ENCODE assay signal across 12 cellular contexts in genomic region chr16:68356919-68357286, GRCh38. TPM values are rescaled to one million over a fixed set of nuclear protein-coding genes. Genes with fewer than 3 reads are reported as not detected.
DNase-seq lines count a peak whose midpoint lies in the region; ATAC-seq and TF ChIP-seq lines count a peak whose summit lies in the region.
"Had no signal": no experiment of that assay in that cellular context is flagged by ENCODE, and none has a peak within 500 bp of the region (broad histone marks: within the 10 kb centered on the region; RNA-seq: fewer than 3 reads in every experiment).

No MANE protein-coding gene starts in this region.

- H3K27me3 Mint-ChIP-seq in activated naive CD4-positive, alpha-beta T cell treated with anti-CD3 and anti-CD28 coated beads, Interleukin-2, amount 10 ng/mL, durations not matched to agents 7 days and 5 days = peaks cover 47% of the 10 kb centered on the region
- no peaks in the 10 kb centered on the region for H3K27me3 Mint-ChIP-seq in activated CD8-positive, alpha-beta T cell treated with anti-CD3 and anti-CD28 coated beads for 36 hours
- H3K27me3 Mint-ChIP-seq in natural killer cell (ENCODE audit: low read depth in 2 of 2) = no peaks in the 10 kb centered on the region
- H3K27me3 Mint-ChIP-seq: activated CD4-positive, alpha-beta memory T cell treated with anti-CD3 and anti-CD28 coated beads for 36 hours had no signal

- H3K27me3 ChIP-seq in mesendoderm (ENCODE audit: insufficient read depth, low read length, poor library complexity) = no peaks in the 10 kb centered on the region

- peaks cover 49% of the 10 kb centered on the region for H3K4me1 Mint-ChIP-seq in activated naive CD4-positive, alpha-beta T cell treated with anti-CD3 and anti-CD28 coated beads, Interleukin-2, amount 10 ng/mL, durations not matched to agents 7 days and 5 days
- H3K4me1 Mint-ChIP-seq in activated CD8-positive, alpha-beta T cell treated with anti-CD3 and anti-CD28 coated beads for 36 hours (ENCODE audit: low read depth) = peaks cover 34% of the 10 kb centered on the region
- peaks cover 30 to 43% of the 10 kb centered on the region in 2 donors for H3K4me1 Mint-ChIP-seq in natural killer cell

- no peak overlapping the region for H2BK15ac ChIP-seq in mesendoderm (replicated peaks; ENCODE audit: low read depth)

- no peak overlapping the region for H3K9ac ChIP-seq in mesendoderm (ENCODE audit: low read length)

- H4K8ac ChIP-seq in mesendoderm (ENCODE audit: low read depth, low read length) = no peak overlapping the region

- H3K56ac ChIP-seq in mesendoderm (ENCODE audit: low read length) = no peak overlapping the region

- WGBS in mesendoderm (ENCODE audit: extremely low coverage, insufficient coverage, low lambda C conversion rate) = no CpG with 5 or more reads among the region's 5 CpGs

- H3K18ac ChIP-seq in mesendoderm (ENCODE audit: low read length) = no peak overlapping the region

- peaks cover 3% of the 10 kb centered on the region for H3K36me3 ChIP-seq in mesendoderm (ENCODE audit: control insufficient read depth, insufficient read depth, low read length)

- H3K79me1 ChIP-seq in mesendoderm (ENCODE audit: low read length) = no peaks in the 10 kb centered on the region

- peak overlapping the region; percentile 57 for H3K4me3 Mint-ChIP-seq in activated naive CD4-positive, alpha-beta T cell treated with anti-CD3 and anti-CD28 coated beads, Interleukin-2, amount 10 ng/mL, durations not matched to agents 7 days and 5 days
- H3K4me3 Mint-ChIP-seq in activated CD8-positive, alpha-beta T cell treated with anti-CD3 and anti-CD28 coated beads for 36 hours = no peak overlapping the region
- peak overlapping the region; percentile 83 for H3K4me3 Mint-ChIP-seq in natural killer cell
- H3K4me3 Mint-ChIP-seq: activated CD4-positive, alpha-beta memory T cell treated with anti-CD3 and anti-CD28 coated beads for 36 hours had no signal

- CTCF ChIA-PET in activated naive CD4-positive, alpha-beta T cell treated with anti-CD3 and anti-CD28 coated beads, Interleukin-2, amount 10 ng/mL, durations not matched to agents 7 days and 5 days (lab: Charles Lee) = interaction anchor here (1.0 to 1.8 kb wide), 7 partner anchors 12 to 155 kb away, joined by 3 to 10 read pairs (median 3); partner anchors contain the start of gene SLC7A6
- CTCF ChIA-PET in activated CD8-positive, alpha-beta T cell treated with anti-CD3 and anti-CD28 coated beads for 36 hours (lab: Charles Lee) = interaction anchor here (1.3 to 5.3 kb wide), 10 partner anchors 11 to 155 kb away, joined by 3 to 28 read pairs (median 5); partner anchors contain the start of genes PLA2G15 and SLC7A6

- H4K5ac ChIP-seq in mesendoderm (ENCODE audit: low read length) = no peak overlapping the region

- H3K27ac Mint-ChIP-seq in activated naive CD4-positive, alpha-beta T cell treated with anti-CD3 and anti-CD28 coated beads, Interleukin-2, amount 10 ng/mL, durations not matched to agents 7 days and 5 days = peak overlapping the region; percentile 69
- H3K27ac Mint-ChIP-seq in activated CD8-positive, alpha-beta T cell treated with anti-CD3 and anti-CD28 coated beads for 36 hours = peak overlapping the region; percentile 53
- peak overlapping the region in 1 of 2 donors; percentile 61 for H3K27ac Mint-ChIP-seq in natural killer cell
- H3K27ac Mint-ChIP-seq: activated CD4-positive, alpha-beta memory T cell treated with anti-CD3 and anti-CD28 coated beads for 36 hours had no signal

- intact Hi-C loops in activated CD8-positive, alpha-beta T cell treated with anti-CD3 and anti-CD28 coated beads for 36 hours (cut with micrococcal nuclease) = no loop called here
- intact Hi-C loops in natural killer cell (cut with micrococcal nuclease) = no loop called here

- H2BK120ac ChIP-seq in mesendoderm (ENCODE audit: low read depth, low read length) = no peak overlapping the region

- peak; percentile 5 for ATAC-seq in HG02938 (IDR thresholded peaks at IDR 0.05; ENCODE audit: unreplicated experiment)
- no peak for ATAC-seq in activated CD8-positive, alpha-beta T cell treated with anti-CD3 and anti-CD28 coated beads for 36 hours
- ATAC-seq in natural killer cell = no peak
- ATAC-seq in GM18907 (IDR thresholded peaks at IDR 0.05; ENCODE audit: unreplicated experiment) = no peak

- peaks cover 76% of the 10 kb centered on the region for H3K36me3 Mint-ChIP-seq in activated naive CD4-positive, alpha-beta T cell treated with anti-CD3 and anti-CD28 coated beads, Interleukin-2, amount 10 ng/mL, durations not matched to agents 7 days and 5 days
- peaks cover 54% of the 10 kb centered on the region for H3K36me3 Mint-ChIP-seq in activated CD8-positive, alpha-beta T cell treated with anti-CD3 and anti-CD28 coated beads for 36 hours (ENCODE audit: low read depth)
- no peaks in the 10 kb centered on the region for H3K36me3 Mint-ChIP-seq in natural killer cell

- H3K4me1 ChIP-seq in mesendoderm (ENCODE audit: control insufficient read depth, low read depth, low read length) = no peaks in the 10 kb centered on the region

- no peak overlapping the region for H3K27ac ChIP-seq in mesendoderm (ENCODE audit: low read depth, low read length)

- H2AK5ac ChIP-seq in mesendoderm (ENCODE audit: low read length) = no peak overlapping the region

- TF ChIP-seq CTCF in activated CD8-positive, alpha-beta T cell treated with anti-CD3 and anti-CD28 coated beads for 36 hours (IDR thresholded peaks at IDR 0.05) = no peak
- TF ChIP-seq CTCF in natural killer cell (IDR thresholded peaks at IDR 0.05) = no peak

- no peak overlapping the region for H3K4ac ChIP-seq in mesendoderm (ENCODE audit: low read depth, low read length)

- DNase-seq in activated naive CD4-positive, alpha-beta T cell treated with anti-CD3 and anti-CD28 coated beads, Interleukin-2, amount 10 ng/mL, durations not matched to agents 7 days and 5 days = no peak
- no peak for DNase-seq in activated naive CD4-positive, alpha-beta T cell treated with anti-CD3 and anti-CD28 coated beads, Interleukin-2, amount 50 U/mL, for 16 hours
- no peak for DNase-seq in activated CD8-positive, alpha-beta T cell treated with anti-CD3 and anti-CD28 coated beads for 36 hours
- DNase-seq in natural killer cell = no peak
- DNase-seq in mesendoderm = no peak
- no peak for DNase-seq in DMS53 (lab: John Stamatoyannopoulos, UW)
- DNase-seq: NCI-H1048, NCI-H2107, NCI-H526 had no signal

- H2BK5ac ChIP-seq in mesendoderm (ENCODE audit: low read length) = no peak overlapping the region

- H3K4me2 ChIP-seq in mesendoderm (ENCODE audit: low read length) = no peak overlapping the region

- H3K79me2 ChIP-seq in mesendoderm (ENCODE audit: control insufficient read depth, insufficient read depth, low read length) = no peaks in the 10 kb centered on the region

- no peak overlapping the region for H3K4me3 ChIP-seq in mesendoderm (ENCODE audit: low read length)

- no peaks in the 10 kb centered on the region for H3K9me3 Mint-ChIP-seq in activated naive CD4-positive, alpha-beta T cell treated with anti-CD3 and anti-CD28 coated beads, Interleukin-2, amount 10 ng/mL, durations not matched to agents 7 days and 5 days
- H3K9me3 Mint-ChIP-seq in activated CD8-positive, alpha-beta T cell treated with anti-CD3 and anti-CD28 coated beads for 36 hours = no peaks in the 10 kb centered on the region
- no peaks in the 10 kb centered on the region for H3K9me3 Mint-ChIP-seq in natural killer cell
- H3K9me3 Mint-ChIP-seq: activated CD4-positive, alpha-beta memory T cell treated with anti-CD3 and anti-CD28 coated beads for 36 hours had no signal

- POLR2A ChIA-PET in activated CD8-positive, alpha-beta T cell treated with anti-CD3 and anti-CD28 coated beads for 36 hours (lab: Charles Lee) = interaction anchor here (1.1 to 2.0 kb wide), 4 partner anchors 9 to 14 kb away, joined by 4 to 6 read pairs (median 4); no protein-coding TSS in a partner anchor

- no peak overlapping the region for H3K23ac ChIP-seq in mesendoderm (ENCODE audit: low read length)

RNA-seq across cellular contexts. Expression of gene PRMT7, which starts 46.1 kb away (rescaled TPM):
- 10 to 100 TPM; 67.4 to 78.4 TPM for total RNA-seq in activated CD8-positive, alpha-beta T cell treated with anti-CD3 and anti-CD28 coated beads for 36 hours
- 10 to 100 TPM; 60.7 to 84.7 (median 68.2) TPM for total RNA-seq in natural killer cell
- polyA plus RNA-seq in mesendoderm (2013, experiment 1 of 2) = 35.9 TPM
- 35.7 TPM for polyA plus RNA-seq in mesendoderm (2013, experiment 2 of 2)

RNA-seq across cellular contexts. Expression of gene SLC7A6OS, which starts 46.2 kb away (rescaled TPM):
- total RNA-seq in activated CD8-positive, alpha-beta T cell treated with anti-CD3 and anti-CD28 coated beads for 36 hours = 10 to 100 TPM; 20.2 to 23.1 TPM
- 10 to 100 TPM; 46.3 to 57.3 (median 56.1) TPM for total RNA-seq in natural killer cell
- polyA plus RNA-seq in mesendoderm (2013, experiment 1 of 2) = 9.4 TPM
- 8.9 TPM for polyA plus RNA-seq in mesendoderm (2013, experiment 2 of 2)
